ENCODE assay signal across 10 cellular contexts in the genomic region with DNA sequence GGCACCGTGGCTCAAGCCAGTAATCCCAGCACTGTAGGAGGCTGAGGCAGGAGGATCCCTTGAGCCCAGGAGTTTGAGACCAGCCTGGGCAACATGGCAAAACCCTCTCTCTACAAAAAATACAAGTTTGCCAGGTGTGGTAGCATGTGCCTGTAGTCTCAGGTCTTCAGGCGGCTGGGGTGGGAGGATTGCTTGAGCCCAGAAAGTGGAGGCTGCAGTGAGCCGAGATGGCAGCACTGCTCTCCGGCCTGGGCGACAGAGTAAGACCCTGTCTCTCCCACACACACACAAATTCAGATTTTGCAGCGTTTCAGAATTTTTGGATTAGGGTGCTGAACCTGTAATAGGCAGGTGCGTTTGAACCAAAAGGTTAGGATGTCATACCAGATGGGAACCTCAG. TPM values are rescaled to one million over a fixed set of nuclear protein-coding genes. Genes with fewer than 3 reads are reported as not detected.
DNase-seq lines count a peak whose midpoint lies in the region; ATAC-seq and TF ChIP-seq lines count a peak whose summit lies in the region.
"Had no signal": no experiment of that assay in that cellular context is flagged by ENCODE, and none has a peak within 500 bp of the region (broad histone marks: within the 10 kb centered on the region; RNA-seq: fewer than 3 reads in every experiment).

No MANE protein-coding gene starts in this region.

- peak overlapping the region; percentile 84 for H3K27ac ChIP-seq in OCI-LY7 (ENCODE audit: low read depth, low read length, poor library complexity, severe bottlenecking)
- H3K27ac ChIP-seq in endodermal cell (ENCODE audit: low read depth, low read length): no peak overlapping the region
- no peak overlapping the region for H3K27ac ChIP-seq in smooth muscle cell (ENCODE audit: low read depth)

- 98 to 100% methylated on average over 4 to 7 of the region's 7 CpGs for WGBS in endodermal cell (ENCODE audit: insufficient coverage in 1 of 2, insufficient read length in 1 of 2), 2 experiments
- 94% methylated on average over 7 of the region's 7 CpGs for WGBS in smooth muscle cell (ENCODE audit: low lambda C conversion rate)

- H3K9me3 Mint-ChIP-seq in activated T-cell treated with anti-CD3 and anti-CD28 coated beads, Interleukin-2, amount 50 U/mL, for 24 hours: no peaks in the 10 kb centered on the region
- H3K9me3 Mint-ChIP-seq in endodermal cell: no peaks in the 10 kb centered on the region

- no peak for ATAC-seq in HG03571 (IDR thresholded peaks at IDR 0.05; ENCODE audit: unreplicated experiment)

- H3K79me2 ChIP-seq in OCI-LY7 (ENCODE audit: insufficient read depth, low read depth, low read length) (peaks cover 30% of the 10 kb centered on the region), smooth muscle cell (ENCODE audit: low read depth) (peaks cover 24% of the 10 kb centered on the region)

- BruUV-seq in OCI-LY7 (replicated peaks; lab: Mats Ljungman, UMichigan): no TSS peak

- no peaks in the 10 kb centered on the region for H3K27me3 Mint-ChIP-seq in activated T-cell treated with anti-CD3 and anti-CD28 coated beads, Interleukin-2, amount 50 U/mL, for 24 hours
- H3K27me3 Mint-ChIP-seq in endodermal cell (ENCODE audit: insufficient read depth): no peaks in the 10 kb centered on the region

- peaks cover 45% of the 10 kb centered on the region for H3K36me3 Mint-ChIP-seq in activated T-cell treated with anti-CD3 and anti-CD28 coated beads, Interleukin-2, amount 50 U/mL, for 24 hours (ENCODE audit: low read depth)
- peaks cover 31% of the 10 kb centered on the region for H3K36me3 Mint-ChIP-seq in endodermal cell (ENCODE audit: low read depth)

- peak overlapping the region; percentile 100 for H3K4me2 ChIP-seq in OCI-LY7 (ENCODE audit: low read length)
- peak overlapping the region; percentile 97 for H3K4me2 ChIP-seq in smooth muscle cell

- no peaks in the 10 kb centered on the region for H3K9me2 ChIP-seq in OCI-LY7 (ENCODE audit: insufficient read depth, low read length)

- peak overlapping the region; percentile 99 for H3K27ac Mint-ChIP-seq in activated T-cell treated with anti-CD3 and anti-CD28 coated beads, Interleukin-2, amount 50 U/mL, for 24 hours
- H3K27ac Mint-ChIP-seq in endodermal cell: no peak overlapping the region

- H3K4me1 ChIP-seq in OCI-LY7 (ENCODE audit: insufficient read depth, low read length, poor library complexity, severe bottlenecking) (peaks cover 61% of the 10 kb centered on the region), endodermal cell (ENCODE audit: control insufficient read depth, insufficient read depth, low read length) (peaks cover 12% of the 10 kb centered on the region), smooth muscle cell (ENCODE audit: low read depth) (peaks cover 19% of the 10 kb centered on the region)

- peaks cover 26% of the 10 kb centered on the region for H3F3A ChIP-seq in smooth muscle cell (ENCODE audit: low read depth)

- no peak for TF ChIP-seq CTCF in OCI-LY7 (conservative IDR thresholded peaks at IDR 0.05; ENCODE audit: low read length)
- no peak for TF ChIP-seq CTCF in endodermal cell (conservative IDR thresholded peaks at IDR 0.05)
- TF ChIP-seq CTCF in smooth muscle cell (IDR thresholded peaks at IDR 0.05; ENCODE audit: borderline replicate concordance, insufficient read depth, poor library complexity, severe bottlenecking): no peak

- H4K20me1 ChIP-seq in OCI-LY7 (ENCODE audit: insufficient read depth, low read length): peaks cover 25% of the 10 kb centered on the region
- H4K20me1 ChIP-seq in smooth muscle cell (ENCODE audit: low read depth): peaks cover 36% of the 10 kb centered on the region

- CTCF ChIA-PET in OCI-LY7 (lab: Charles Lee; ENCODE audit: unreplicated experiment): no interaction called here

- H2AFZ ChIP-seq in OCI-LY7 (ENCODE audit: low read length) (no peak overlapping the region), smooth muscle cell (ENCODE audit: low read depth) (no peak overlapping the region)

- no peaks in the 10 kb centered on the region for H3K27me3 ChIP-seq in endodermal cell (ENCODE audit: control insufficient read depth, insufficient read depth, low read length, poor library complexity, severe bottlenecking)
- no peaks in the 10 kb centered on the region for H3K27me3 ChIP-seq in smooth muscle cell (ENCODE audit: low read depth)

- POLR2A ChIA-PET in OCI-LY7 (lab: Charles Lee): no interaction called here

- DNase-seq in activated T-cell treated with anti-CD3 and anti-CD28 coated beads, Interleukin-2, amount 50 U/mL, for 24 hours: peak; percentile 46
- DNase-seq in activated T-cell treated with anti-CD3 and anti-CD28 coated beads, Interleukin-2, amount 50 U/mL, for 1 hour: no peak
- no peak for DNase-seq in OCI-LY7 (ENCODE audit: low spot score)
- no peak for DNase-seq in endodermal cell
- DNase-seq in smooth muscle cell (lab: John Stamatoyannopoulos, UW; ENCODE audit: unreplicated experiment): no peak
- no peak for DNase-seq in AML-193 (lab: John Stamatoyannopoulos, UW)
- no peak for DNase-seq in NCI-H2029 treated with DMSO at 0.1 percent for 48 hours (lab: John Stamatoyannopoulos, UW)
- DNase-seq: caudate nucleus, NCI-H774 had no signal

- H3K9ac ChIP-seq in endodermal cell (ENCODE audit: extremely low read depth, low read length, poor library complexity, severe bottlenecking): no peak overlapping the region
- peak overlapping the region; percentile 98 for H3K9ac ChIP-seq in smooth muscle cell (ENCODE audit: low read depth)

- intact Hi-C loops in OCI-LY7 (cut with micrococcal nuclease; ENCODE audit: unreplicated experiment): loop anchor here (10.0 kb wide), 2 partner anchors 266 to 864 kb away; a partner anchor contains a TSS

- peak overlapping the region; percentile 98 for H3K4me3 ChIP-seq in OCI-LY7 (ENCODE audit: low read depth, low read length, poor library complexity, severe bottlenecking)
- H3K4me3 ChIP-seq in endodermal cell (ENCODE audit: low read length): peak overlapping the region; percentile 99
- H3K4me3 ChIP-seq in smooth muscle cell: no peak overlapping the region

- peaks cover 54% of the 10 kb centered on the region for H3K4me1 Mint-ChIP-seq in activated T-cell treated with anti-CD3 and anti-CD28 coated beads, Interleukin-2, amount 50 U/mL, for 24 hours (ENCODE audit: low read depth)
- H3K4me1 Mint-ChIP-seq in endodermal cell: peaks cover 22% of the 10 kb centered on the region

- H3K36me3 ChIP-seq in OCI-LY7 (ENCODE audit: insufficient read depth, low read length) (peaks cover 41% of the 10 kb centered on the region), endodermal cell (ENCODE audit: control insufficient read depth, insufficient read depth, low read length) (peaks cover 31% of the 10 kb centered on the region), smooth muscle cell (ENCODE audit: low read depth) (peaks cover 5% of the 10 kb centered on the region)

- peak overlapping the region; percentile 98 for H3K4me3 Mint-ChIP-seq in activated T-cell treated with anti-CD3 and anti-CD28 coated beads, Interleukin-2, amount 50 U/mL, for 24 hours
- H3K4me3 Mint-ChIP-seq in endodermal cell: peak overlapping the region; percentile 94

- no peaks in the 10 kb centered on the region for H3K9me3 ChIP-seq in OCI-LY7 (ENCODE audit: low read length)
- H3K9me3 ChIP-seq in endodermal cell (ENCODE audit: control insufficient read depth, low read length): no peaks in the 10 kb centered on the region
- no peaks in the 10 kb centered on the region for H3K9me3 ChIP-seq in smooth muscle cell (replicated peaks; ENCODE audit: low read depth)

RNA-seq across cellular contexts. Expression of a gene that starts 2.2 kb away (rescaled TPM):
- total RNA-seq in OCI-LY7 (2014; rRNA removed; shearing (Covaris generic)): 6,180 and 6,539 TPM in 2 replicates
- 2,366 and 2,673 TPM in 2 replicates for total RNA-seq in OCI-LY7 (2022)
- total RNA-seq in endodermal cell: 1,000 to 10,000 TPM; 1,814 to 2,035 TPM
- 2,952 TPM for polyA plus RNA-seq in endodermal cell (2013, experiment 1 of 2)
- 2,847 TPM for polyA plus RNA-seq in endodermal cell (2013, experiment 2 of 2)
- total RNA-seq in smooth muscle cell: 3,115 and 3,456 TPM in 2 replicates
- polyA plus RNA-seq in smooth muscle cell: 729 and 804 TPM in 2 replicates

RNA-seq across cellular contexts. Expression of a gene that starts 11.1 kb away (rescaled TPM):
- total RNA-seq in OCI-LY7 (2014; rRNA removed; shearing (Covaris generic)): 6,720 and 8,461 TPM in 2 replicates
- 2,999 and 3,606 TPM in 2 replicates for total RNA-seq in OCI-LY7 (2022)
- 1,000 to 10,000 TPM; 2,434 to 3,023 TPM for total RNA-seq in endodermal cell
- 2,455 TPM for polyA plus RNA-seq in endodermal cell (2013, experiment 1 of 2)
- polyA plus RNA-seq in endodermal cell (2013, experiment 2 of 2): 2,303 TPM
- total RNA-seq in smooth muscle cell: 1,134 and 1,154 TPM in 2 replicates
- polyA plus RNA-seq in smooth muscle cell: 732 and 818 TPM in 2 replicates

RNA-seq across cellular contexts. Expression of a gene that starts 14.0 kb away (rescaled TPM):
- 19.4 and 20.9 TPM in 2 replicates for total RNA-seq in OCI-LY7 (2014; rRNA removed; shearing (Covaris generic))
- total RNA-seq in OCI-LY7 (2022) (10.7 and 11.6 TPM in 2 replicates), endodermal cell (10 to 100 TPM; 47.6 to 56.9 TPM), smooth muscle cell (58.1 and 66.1 TPM in 2 replicates)
- polyA plus RNA-seq in endodermal cell (2013, experiment 1 of 2): 28.7 TPM
- polyA plus RNA-seq in endodermal cell (2013, experiment 2 of 2): 27.4 TPM
- 127 and 135 TPM in 2 replicates for polyA plus RNA-seq in smooth muscle cell

RNA-seq across cellular contexts. Expression of a gene that starts 24.5 kb away (rescaled TPM):
- 8.2 and 10.1 TPM in 2 replicates for total RNA-seq in OCI-LY7 (2014; rRNA removed; shearing (Covaris generic))
- 8.4 and 11.7 TPM in 2 replicates for total RNA-seq in OCI-LY7 (2022)
- total RNA-seq in endodermal cell: 1 to 10 TPM in 1 of 2 donors, under 1 TPM in 1; 0.75 to 2.3 TPM
- 2.0 TPM for polyA plus RNA-seq in endodermal cell (2013, experiment 1 of 2)
- 0.75 TPM for polyA plus RNA-seq in endodermal cell (2013, experiment 2 of 2)
- total RNA-seq in smooth muscle cell: 0.27 and 0.45 TPM in 2 replicates
- polyA plus RNA-seq in smooth muscle cell: 0.85 and 2.0 TPM in 2 replicates

RNA-seq across cellular contexts. Expression of a gene that starts 29.3 kb away (rescaled TPM):
- total RNA-seq in OCI-LY7 (2014; rRNA removed; shearing (Covaris generic)): 0.77 and 1.4 TPM in 2 replicates
- 1.3 and 2.1 TPM in 2 replicates for total RNA-seq in OCI-LY7 (2022)
- total RNA-seq in endodermal cell: 1 to 10 TPM; 4.9 to 9.0 TPM
- polyA plus RNA-seq in endodermal cell (2013, experiment 1 of 2): 7.5 TPM
- polyA plus RNA-seq in endodermal cell (2013, experiment 2 of 2): 6.7 TPM
- 248 and 311 TPM in 2 replicates for total RNA-seq in smooth muscle cell
- polyA plus RNA-seq in smooth muscle cell: 773 and 1,078 TPM in 2 replicates
